Comparison of ENCODE assay signal across 24 cellular contexts in the genomic region with DNA sequence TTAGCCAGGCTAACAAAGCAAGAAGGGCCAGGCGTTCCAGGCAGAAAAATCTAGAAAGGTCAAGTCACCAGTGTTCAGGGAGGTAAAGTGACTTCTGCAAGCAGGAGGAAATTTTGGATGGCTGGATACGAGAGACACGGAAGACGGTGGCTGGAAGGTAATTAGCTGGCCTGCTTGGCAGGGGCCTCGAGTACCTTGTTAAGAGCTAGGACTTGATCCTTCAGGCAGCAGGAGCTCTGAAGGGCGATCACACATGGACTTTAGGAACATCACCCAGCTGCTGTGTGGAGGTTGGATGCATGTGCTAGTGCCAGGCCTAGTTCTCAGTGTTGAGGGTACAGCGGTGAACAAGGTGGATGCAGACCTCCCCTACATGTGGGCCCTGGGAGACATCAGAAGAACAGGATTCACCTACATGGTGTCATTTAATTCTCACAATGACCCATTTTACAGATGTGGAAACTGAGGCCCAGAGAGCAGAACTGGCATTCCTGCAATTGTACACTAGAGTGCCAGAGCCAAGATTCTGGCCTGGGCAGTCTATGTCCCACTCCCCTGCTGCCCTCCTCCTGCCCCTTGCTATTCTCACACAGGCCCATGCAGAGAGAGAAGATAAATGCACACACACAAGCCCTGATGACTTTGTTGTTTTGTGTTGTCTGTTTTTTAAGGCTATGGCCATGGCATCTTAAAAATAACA.
DNase-seq lines count a peak whose midpoint lies in the region; ATAC-seq and TF ChIP-seq lines count a peak whose summit lies in the region.
"Had no signal": no experiment of that assay in that cellular context is flagged by ENCODE, and none has a peak within 500 bp of the region (broad histone marks: within the 10 kb centered on the region; RNA-seq: fewer than 3 reads in every experiment).

No MANE protein-coding gene starts in this region.

- no peaks in the 10 kb centered on the region for H3K9me3 ChIP-seq in transverse colon
- H3K9me3 ChIP-seq: lower lobe of right lung, right atrium auricular region had no signal

- H2AK5ac ChIP-seq in mesendoderm (ENCODE audit: low read length) = no peak overlapping the region

- H4K5ac ChIP-seq in mesendoderm (ENCODE audit: low read length) = no peak overlapping the region

- no peak overlapping the region for H3K23ac ChIP-seq in mesendoderm (ENCODE audit: low read length)

- no peaks in the 10 kb centered on the region for H3K27me3 ChIP-seq in mesendoderm (ENCODE audit: insufficient read depth, low read length, poor library complexity)
- no peaks in the 10 kb centered on the region for H3K27me3 ChIP-seq in transverse colon
- H3K27me3 ChIP-seq: right atrium auricular region had no signal

- no peak overlapping the region for H3K4ac ChIP-seq in mesendoderm (ENCODE audit: low read depth, low read length)

- H3K18ac ChIP-seq in mesendoderm (ENCODE audit: low read length) = no peak overlapping the region

- no peak for ATAC-seq in activated CD4-positive, CD25-positive, alpha-beta regulatory T cell treated with anti-CD3 and anti-CD28 coated beads, Interleukin-2, amount 50 U/mL, for 24 hours
- no peak for ATAC-seq in HG03025 (IDR thresholded peaks at IDR 0.05; ENCODE audit: low FRiP score, unreplicated experiment)
- ATAC-seq: GM23338, T-helper 17 cell had no signal

- intact Hi-C loops in transverse colon (cut with DNase I; ENCODE audit: low total_unique reads) = no loop called here

- CTCF ChIA-PET in RWPE1 (lab: Yijun Ruan, JAX) (no interaction called here), HEK293T (lab: Yijun Ruan, JAX) (no interaction called here)

- H3K4me1 ChIP-seq in mesendoderm (ENCODE audit: control insufficient read depth, low read depth, low read length) (no peaks in the 10 kb centered on the region), transverse colon (peaks cover 6 to 34% (median 13%) of the 10 kb centered on the region in 4 donors)
- H3K4me1 ChIP-seq: lower lobe of right lung had no signal

- H3K36me3 ChIP-seq in mesendoderm (ENCODE audit: control insufficient read depth, insufficient read depth, low read length) (no peaks in the 10 kb centered on the region), transverse colon (no peaks in the 10 kb centered on the region)
- H3K36me3 ChIP-seq: lower lobe of right lung, right atrium auricular region had no signal

- no peak overlapping the region for H3K4me2 ChIP-seq in mesendoderm (ENCODE audit: low read length)
- H3K4me2 ChIP-seq: GM23338 had no signal

- peak overlapping the region; percentile 62 for H3K27ac ChIP-seq in C4-2B
- peak overlapping the region; percentile 42 for H3K27ac ChIP-seq in RWPE1
- H3K27ac ChIP-seq in mesendoderm (ENCODE audit: low read depth, low read length) = no peak overlapping the region
- peak overlapping the region; percentile 53 for H3K27ac ChIP-seq in substantia nigra (ENCODE audit: low read depth, low read length, poor library complexity, severe bottlenecking)
- peak overlapping the region in 2 of 4 donors; percentile 18 to 19 for H3K27ac ChIP-seq in transverse colon
- H3K27ac ChIP-seq: lower lobe of right lung had no signal

- TF ChIP-seq CTCF in C4-2B (conservative IDR thresholded peaks at IDR 0.05) = no peak
- no peak for TF ChIP-seq CTCF in RWPE1 (conservative IDR thresholded peaks at IDR 0.05; ENCODE audit: low read depth)
- no peak for TF ChIP-seq CTCF in transverse colon (IDR thresholded peaks at IDR 0.05)

- H3K4me3 ChIP-seq in mesendoderm (ENCODE audit: low read length) (no peak overlapping the region), transverse colon (no peak overlapping the region)
- H3K4me3 ChIP-seq: GM23338, lower lobe of right lung, right atrium auricular region had no signal

- no CpG with 5 or more reads among the region's 7 CpGs for WGBS in mesendoderm (ENCODE audit: extremely low coverage, insufficient coverage, low lambda C conversion rate)
- 59% methylated on average over 7 of the region's 7 CpGs; no CpG with 5 or more reads in 1 of the 2 donors for WGBS in transverse colon (ENCODE audit: low coverage in 1 of 2), 2 donors

- H2BK15ac ChIP-seq in mesendoderm (replicated peaks; ENCODE audit: low read depth) = no peak overlapping the region

- H2BK120ac ChIP-seq in mesendoderm (ENCODE audit: low read depth, low read length) = no peak overlapping the region

- TF ChIP-seq POLR2A in transverse colon (IDR thresholded peaks at IDR 0.05) = no peak

- no peak overlapping the region for H4K8ac ChIP-seq in mesendoderm (ENCODE audit: low read depth, low read length)

- DNase-seq in RWPE1 (ENCODE audit: low spot score) (no peak), mesendoderm (no peak), substantia nigra (lab: John Stamatoyannopoulos, UW) (no peak), HEK293T (ENCODE audit: extremely low spot score) (no peak), transverse colon (no peak)
- DNase-seq: activated CD4-positive, alpha-beta T cell treated with anti-CD3 and anti-CD28 coated beads, Interleukin-2, amount 50 U/mL, for 48 hours; activated T-cell treated with anti-CD3 and anti-CD28 coated beads, Interleukin-2, amount 50 U/mL, for 48 hours; AML-193; CD4-positive, alpha-beta T cell; cerebellar nuclear complex; kidney glomerular epithelial cell; lower lobe of right lung; NCI-H1105; NCI-H187; NCI-H526 treated with DMSO at 0.1 percent for 48 hours; SHP77; stimulated activated CD4-positive, alpha-beta T cell treated with anti-CD3 and anti-CD28 coated beads, Interleukin-12 subunit alpha, Interleukin-12 subunit beta, amount 100 ng/mL, for 4 hours; stimulated activated CD4-positive, alpha-beta T cell treated with anti-CD3 and anti-CD28 coated beads, Interleukin-4, amount 100 ng/mL, for 1 hour; T-helper 17 cell had no signal

- no peak for TF ChIP-seq EP300 in transverse colon (IDR thresholded peaks at IDR 0.05; ENCODE audit: low read depth)

- H3K79me2 ChIP-seq in mesendoderm (ENCODE audit: control insufficient read depth, insufficient read depth, low read length) = no peaks in the 10 kb centered on the region

- H3K9ac ChIP-seq in mesendoderm (ENCODE audit: low read length) = no peak overlapping the region

- no peak overlapping the region for H2BK5ac ChIP-seq in mesendoderm (ENCODE audit: low read length)

- POLR2A ChIA-PET in RWPE1 (lab: Yijun Ruan, JAX; ENCODE audit: low non-redundant PET) = no interaction called here
- POLR2A ChIA-PET in HEK293T (lab: Yijun Ruan, JAX) = no interaction called here

- in situ Hi-C loops in transverse colon (cut with MboI; ENCODE audit: low pct_ligation_motif_present in 1 of 4, low pct_unique_long_range_greater_than_20kb in 1 of 4, low sequenced_read_pairs in 3 of 4) = no loop called here

- H3K79me1 ChIP-seq in mesendoderm (ENCODE audit: low read length) = no peaks in the 10 kb centered on the region

- H3K56ac ChIP-seq in mesendoderm (ENCODE audit: low read length) = peak overlapping the region; percentile 15

TF ChIP-seq in HEK293T, 16 proteins besides CTCF, POLR2A, EP300 and RAD21:
- TF ChIP-seq FOXK2 (IDR thresholded peaks at IDR 0.05) (no peak), ARNT (IDR thresholded peaks at IDR 0.05) (no peak), SUZ12 (IDR thresholded peaks at IDR 0.05) (no peak), TARDBP (IDR thresholded peaks at IDR 0.05) (no peak), BHLHE40 (IDR thresholded peaks at IDR 0.05; ENCODE audit: borderline replicate concordance) (no peak), CTBP1 (IDR thresholded peaks at IDR 0.05; ENCODE audit: borderline replicate concordance) (no peak), SP1 (IDR thresholded peaks at IDR 0.05) (no peak), NFRKB (IDR thresholded peaks at IDR 0.05) (no peak), FOXM1 (IDR thresholded peaks at IDR 0.05; ENCODE audit: borderline replicate concordance) (no peak), HDGF (IDR thresholded peaks at IDR 0.05; ENCODE audit: borderline replicate concordance) (no peak), ZNF384 (IDR thresholded peaks at IDR 0.05) (no peak), LEF1 (IDR thresholded peaks at IDR 0.05; ENCODE audit: borderline replicate concordance) (no peak)
- TF ChIP-seq, protein P1, sequence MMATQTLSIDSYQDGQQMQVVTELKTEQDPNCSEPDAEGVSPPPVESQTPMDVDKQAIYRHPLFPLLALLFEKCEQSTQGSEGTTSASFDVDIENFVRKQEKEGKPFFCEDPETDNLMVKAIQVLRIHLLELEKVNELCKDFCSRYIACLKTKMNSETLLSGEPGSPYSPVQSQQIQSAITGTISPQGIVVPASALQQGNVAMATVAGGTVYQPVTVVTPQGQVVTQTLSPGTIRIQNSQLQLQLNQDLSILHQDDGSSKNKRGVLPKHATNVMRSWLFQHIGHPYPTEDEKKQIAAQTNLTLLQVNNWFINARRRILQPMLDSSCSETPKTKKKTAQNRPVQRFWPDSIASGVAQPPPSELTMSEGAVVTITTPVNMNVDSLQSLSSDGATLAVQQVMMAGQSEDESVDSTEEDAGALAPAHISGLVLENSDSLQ (IDR thresholded peaks at IDR 0.05) = no peak
